In the genomic region with DNA sequence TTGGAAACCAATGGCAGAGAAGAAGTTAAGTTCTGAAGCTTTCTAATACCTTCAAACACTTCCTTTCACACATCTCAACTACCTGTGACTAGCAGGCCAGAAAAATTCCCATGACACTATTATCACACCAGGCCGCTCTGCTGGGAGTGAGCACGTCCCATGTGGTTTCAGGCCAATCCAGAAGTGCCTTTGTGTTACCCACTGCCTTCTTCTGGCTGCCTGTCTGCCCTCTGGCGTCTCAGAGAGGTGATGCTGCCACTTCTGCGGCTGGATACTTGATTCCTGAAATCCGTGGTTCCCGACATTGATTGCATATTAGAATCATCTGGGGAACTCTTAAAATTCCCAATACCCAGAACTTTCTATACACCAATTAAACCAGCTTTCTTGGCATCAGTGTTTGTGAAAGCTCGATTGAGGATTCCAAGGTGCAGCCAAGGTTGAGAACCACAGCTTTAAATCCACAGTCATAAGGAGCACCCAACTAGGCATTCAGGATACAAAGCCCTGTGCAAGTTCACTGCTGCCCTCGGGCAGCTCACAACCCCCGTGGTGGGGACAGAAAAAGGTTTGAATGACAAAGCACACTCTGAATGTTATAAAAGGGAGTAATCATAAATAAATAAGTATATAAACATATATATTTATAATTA, we compare ENCODE assay signal across 8 cellular contexts.
A peak's percentile ranks its signal among the peaks of the same experiment; 100 is the strongest.
DNase-seq lines count a peak whose midpoint lies in the region; ATAC-seq, FAIRE-seq and TF ChIP-seq lines count a peak whose summit lies in the region.

No MANE protein-coding gene starts in this region.

- H3K27ac ChIP-seq in keratinocyte (ENCODE audit: control insufficient read depth, insufficient read depth, low read length), result no peak overlapping the region

- H3K4me2 ChIP-seq in keratinocyte (ENCODE audit: control insufficient read depth, extremely low read depth, insufficient read depth, low read depth, low read length), result no peak overlapping the region

- H3K9me1 ChIP-seq in keratinocyte (ENCODE audit: control insufficient read depth, extremely low read depth, insufficient read depth, low read length), result no peaks in the 10 kb centered on the region

- H3K4me1 ChIP-seq in keratinocyte (ENCODE audit: control insufficient read depth, extremely low read depth, insufficient read depth, low read length), result no peaks in the 10 kb centered on the region

- FAIRE-seq in keratinocyte (lab: Jason Lieb, UNC), result peak; percentile 46

- DNase-seq in 8988T (peak; percentile 33), astrocyte of the hippocampus (ENCODE audit: low read depth, low spot score) (peak; percentile 67), keratinocyte (ENCODE audit: low read depth, low spot score) (no peak), GM10248 (ENCODE audit: extremely low spot score) (no peak)
- DNase-seq in Jurkat, Clone E6-1 (ENCODE audit: low read depth, low spot score), result peak; percentile 3

- CTCF ChIA-PET in GM10248 (lab: Yijun Ruan, JAX), result interaction anchor here (0.9 to 1.1 kb wide), 2 partner anchors 9 to 23 kb away, joined by 3 read pairs; no protein-coding TSS in a partner anchor

- no peaks in the 10 kb centered on the region for H3K36me3 ChIP-seq in keratinocyte (ENCODE audit: control insufficient read depth in 2 of 2, extremely low read depth in 1 of 2, insufficient read depth in 2 of 2, low read length in 2 of 2)

- H3K9ac ChIP-seq in keratinocyte (ENCODE audit: control insufficient read depth, extremely low read depth, insufficient read depth, low read length), result no peak overlapping the region

- peak; percentile 60 to 72 (median 63) for TF ChIP-seq CTCF in keratinocyte (optimal IDR thresholded peaks at IDR 0.05 in 1 of 3, IDR thresholded peaks at IDR 0.05 in 1 of 3, conservative IDR thresholded peaks at IDR 0.05 in 1 of 3; ENCODE audit: extremely low read depth in 1 of 3, insufficient read depth in 2 of 3, low read length in 3 of 3)
- TF ChIP-seq CTCF in GM10248 (IDR thresholded peaks at IDR 0.05; ENCODE audit: control extremely low read depth, extremely low read depth, low read depth, missing control alignments), result no peak

- POLR2A ChIA-PET in GM10248 (lab: Yijun Ruan, JAX), result no interaction called here

- no peaks in the 10 kb centered on the region for H4K20me1 ChIP-seq in keratinocyte (ENCODE audit: control insufficient read depth, extremely low read depth, insufficient read depth, low read length)

- peak overlapping the region; percentile 54 for H2AFZ ChIP-seq in keratinocyte (ENCODE audit: control insufficient read depth, low read length)

- no peaks in the 10 kb centered on the region for H3K9me3 ChIP-seq in keratinocyte (ENCODE audit: control insufficient read depth, low read depth, low read length)

- H3K79me2 ChIP-seq in keratinocyte (ENCODE audit: control insufficient read depth, insufficient read depth, low read length), result no peaks in the 10 kb centered on the region

- dilution Hi-C loops in keratinocyte (cut with MboI; ENCODE audit: extremely low pct_ligation_motif_present, low sequenced_read_pairs), result loop anchor here (25.0 kb wide), 1 partner anchor 420 kb away; no protein-coding TSS in a partner anchor

- no peak overlapping the region for H3K4me3 ChIP-seq in Jurkat, Clone E6-1 (ENCODE audit: low read length)
- H3K4me3 ChIP-seq in keratinocyte (ENCODE audit: control insufficient read depth in 2 of 3, extremely low read depth in 1 of 3, insufficient read depth in 2 of 3, low read depth in 1 of 3, low read length in 3 of 3), result no peak overlapping the region

- ATAC-seq in HG03196 (IDR thresholded peaks at IDR 0.05; ENCODE audit: unreplicated experiment) (no peak), HG02678 (IDR thresholded peaks at IDR 0.05; ENCODE audit: unreplicated experiment) (no peak), HG03135 (IDR thresholded peaks at IDR 0.05; ENCODE audit: unreplicated experiment) (no peak)

- no peaks in the 10 kb centered on the region for H3K27me3 ChIP-seq in keratinocyte (ENCODE audit: control insufficient read depth, extremely low read depth, insufficient read depth, low read length)

Comparison
In these comparisons a context has a peak if more than half of its experiments do, and no peak if none do; other contexts are left out.
1. DNase-seq: peak in 8988T (single experiment), Jurkat, Clone E6-1 (single experiment) and astrocyte of the hippocampus (single experiment); none in keratinocyte (single experiment) and GM10248 (single experiment).